In the genomic region with DNA sequence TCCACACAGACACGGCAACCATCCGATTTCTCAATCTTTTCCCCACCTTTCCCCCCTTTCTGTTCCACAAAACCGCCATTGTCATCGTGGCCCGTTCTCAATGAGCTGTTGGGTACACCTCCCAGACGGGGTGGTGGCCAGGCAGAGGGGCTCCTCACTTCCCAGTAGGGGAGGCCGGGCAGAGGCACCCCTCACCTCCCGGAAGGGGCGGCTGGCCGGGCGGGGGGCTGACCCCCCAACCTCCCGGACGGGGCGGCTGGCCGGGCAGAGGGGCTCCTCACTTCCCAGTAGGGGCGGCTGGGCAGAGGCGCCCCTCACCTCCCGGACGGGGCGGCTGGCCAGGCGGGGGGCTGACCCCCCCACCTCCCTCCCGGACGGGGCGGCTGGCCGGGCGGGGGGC, we compare ENCODE assay signal across 6 cellular contexts. TPM values are rescaled to one million over a fixed set of nuclear protein-coding genes. Genes with fewer than 3 reads are reported as not detected.
"Had no signal": no experiment of that assay in that cellular context is flagged by ENCODE, and none has a peak within 500 bp of the region (broad histone marks: within the 10 kb centered on the region; RNA-seq: fewer than 3 reads in every experiment).

No MANE protein-coding gene starts in this region.

RNA-seq across cellular contexts. Expression of gene NLRC4, which starts 28.8 kb away (rescaled TPM):
- total RNA-seq: OCI-LY7, PC-3, PC-9, RPMI7951, SJCRH30, SJSA1 had no signal
